18 cellular contexts compared by ENCODE assay signal in genomic region chr12:116444590-116444943, GRCh38.
"Had no signal": no experiment of that assay in that cellular context is flagged by ENCODE, and none has a peak within 500 bp of the region (broad histone marks: within the 10 kb centered on the region; RNA-seq: fewer than 3 reads in every experiment).

No MANE protein-coding gene starts in this region.

- H3K36me3 ChIP-seq: Peyer's patch, SJCRH30 had no signal

- H3K4me3 ChIP-seq: Peyer's patch, SJCRH30 had no signal

- H3K9me3 ChIP-seq: Peyer's patch, SJCRH30 had no signal

- FAIRE-seq: HepG2 had no signal

- H3K27ac ChIP-seq: Peyer's patch, SJCRH30 had no signal

- H3K27me3 ChIP-seq: Peyer's patch, SJCRH30 had no signal

- DNase-seq: NCI-H1048, NCI-H1105 treated with DMSO at 0.1 percent for 48 hours, NCI-H1417 treated with DMSO at 0.1 percent for 48 hours, NCI-H146, NCI-H187, NCI-H2029, NCI-H2081 treated with DMSO at 0.1 percent for 48 hours, NCI-H446, NCI-H510A, NCI-H524 treated with DMSO at 0.1 percent for 48 hours, NCI-H69, NCI-H774, PC-3, Peyer's patch, SHP77 treated with DMSO at 0.1 percent for 48 hours, SJCRH30 had no signal

- ATAC-seq: HepG2, PC-3, Right ventricle myocardium inferior had no signal

- H3K4me1 ChIP-seq: Peyer's patch, SJCRH30 had no signal
